1 cellular context compared by ENCODE assay signal in genomic region chr21:39349211-39350093, GRCh38.
TF ChIP-seq lines count a peak whose summit lies in the region.

No MANE protein-coding gene starts in this region.

TF ChIP-seq in K562, 482 proteins besides CTCF, POLR2A, EP300 and RAD21 (continued from another document and continues in another):
- TF ChIP-seq SMARCB1 (IDR thresholded peaks at IDR 0.05; ENCODE audit: insufficient read length, low read depth) (no peak), DACH1 (IDR thresholded peaks at IDR 0.05; ENCODE audit: partially characterized antibody) (no peak), MECOM (CRISPR knock-in tag; IDR thresholded peaks at IDR 0.05) (peak; percentile 6; the same call in 1 of the 2 replicates), HDAC2 (IDR thresholded peaks at IDR 0.05) (peak; percentile 41; the same call in 1 of the 2 replicates), DPF2 (IDR thresholded peaks at IDR 0.05) (peak; percentile 40; the same call in 1 of the 2 replicates), SP1 (CRISPR knock-in tag; IDR thresholded peaks at IDR 0.05) (peak; percentile 87), ETV1 (tag; conservative IDR thresholded peaks at IDR 0.05; ENCODE audit: low read depth) (peak; percentile 74), STAG1 (CRISPR knock-in tag; IDR thresholded peaks at IDR 0.05; ENCODE audit: borderline replicate concordance) (no peak), RHOXF2B (CRISPR knock-in tag; conservative IDR thresholded peaks at IDR 0.05) (0 out of 2 replicates have a peak, but pooled peaks have one; percentile 51), PBX2 (CRISPR knock-in tag; IDR thresholded peaks at IDR 0.05; ENCODE audit: low read depth) (no peak), PBX2 (tag; conservative IDR thresholded peaks at IDR 0.05; ENCODE audit: low read depth) (no peak), ZBTB11 (CRISPR knock-in tag; IDR thresholded peaks at IDR 0.05) (peak in 1 of 3 experiments; percentile 69; a peak in 2 of 6 replicates), GABPB2 (CRISPR knock-in tag; conservative IDR thresholded peaks at IDR 0.05) (peak; percentile 8; the same call in 1 of the 2 replicates), NR4A1 (CRISPR knock-in tag; IDR thresholded peaks at IDR 0.05) (0 out of 2 replicates have a peak, but pooled peaks have one; percentile 11), NR4A1 (tag; IDR thresholded peaks at IDR 0.05) (no peak), PKNOX1 (IDR thresholded peaks at IDR 0.05) (peak; percentile 40; the same call in 1 of the 2 replicates), NONO (IDR thresholded peaks at IDR 0.05; ENCODE audit: low read depth in 2 of 2, low read length in 1 of 2) (0 out of 4 replicates have a peak, but pooled peaks of 1 of the 2 experiments have one; percentile 28), TRIM24 (IDR thresholded peaks at IDR 0.05) (peak in 1 of 2 experiments; percentile 53; a peak in 1 of 4 replicates), NFIX (CRISPR knock-in tag; IDR thresholded peaks at IDR 0.05; ENCODE audit: low read depth) (no peak), MGA (IDR thresholded peaks at IDR 0.05) (peak; percentile 47), CREB5 (CRISPR knock-in tag; IDR thresholded peaks at IDR 0.05) (no peak), KDM1A (IDR thresholded peaks at IDR 0.05) (0 out of 4 replicates have a peak, but pooled peaks of 1 of the 2 experiments have one; percentile 6), ASH1L (IDR thresholded peaks at IDR 0.05; ENCODE audit: borderline replicate concordance, low read depth, partially characterized antibody) (peak; percentile 14), VEZF1 (CRISPR knock-in tag; IDR thresholded peaks at IDR 0.05) (peak; percentile 99), HMGN3 (IDR thresholded peaks at IDR 0.05; ENCODE audit: borderline replicate concordance, extremely low read depth, insufficient read length, low read depth, low read length) (peak; percentile 53), BRD9 (IDR thresholded peaks at IDR 0.05; ENCODE audit: low read depth, partially characterized antibody) (peak; percentile 88), LEF1 (IDR thresholded peaks at IDR 0.05) (0 out of 2 replicates have a peak, but pooled peaks have one; percentile 28), GABPA (tag; conservative IDR thresholded peaks at IDR 0.05; ENCODE audit: low read depth) (peak; percentile 80), ZNF551 (CRISPR knock-in tag; IDR thresholded peaks at IDR 0.05) (no peak), RBM25 (IDR thresholded peaks at IDR 0.05; ENCODE audit: low read depth, low read length, severe bottlenecking) (peak; percentile 84), SMARCE1 (IDR thresholded peaks at IDR 0.05) (0 out of 2 replicates have a peak, but pooled peaks have one; percentile 53), DDX20 (tag; IDR thresholded peaks at IDR 0.05; ENCODE audit: low read depth) (no peak), ZNF740 (CRISPR knock-in tag; IDR thresholded peaks at IDR 0.05) (peak; percentile 85), ZNF740 (tag; IDR thresholded peaks at IDR 0.05) (peak in 1 of 2 experiments; percentile 57; a peak in 1 of 4 replicates), DMBX1 (CRISPR knock-in tag; IDR thresholded peaks at IDR 0.05; ENCODE audit: borderline replicate concordance) (0 out of 2 replicates have a peak, but pooled peaks have one; percentile 32), PHB (CRISPR knock-in tag; IDR thresholded peaks at IDR 0.05) (peak; percentile 85; the same call in 1 of the 2 replicates), NFYB (IDR thresholded peaks at IDR 0.05; ENCODE audit: extremely low read depth, insufficient read length) (peak; percentile 87)
